8 cellular contexts compared by ENCODE assay signal in the genomic region with DNA sequence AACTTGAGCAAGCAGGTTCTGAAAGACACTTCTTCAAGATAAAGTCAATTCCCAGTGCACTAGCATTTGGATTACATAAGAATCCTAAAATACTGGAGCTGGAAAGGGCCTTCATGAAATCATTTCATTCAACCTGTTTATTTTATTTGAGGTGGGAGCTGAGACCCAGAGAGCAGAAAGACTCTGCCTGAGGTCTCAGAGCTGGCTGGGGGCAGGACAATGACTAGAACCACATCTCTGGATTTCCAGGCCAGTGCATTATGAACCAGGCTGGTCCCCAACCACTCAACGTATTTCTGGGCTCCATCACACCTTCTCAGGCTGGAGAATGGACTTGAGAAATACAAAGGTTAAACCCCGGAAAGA. TPM values are rescaled to one million over a fixed set of nuclear protein-coding genes. Genes with fewer than 3 reads are reported as not detected.
DNase-seq lines count a peak whose midpoint lies in the region; TF ChIP-seq lines count a peak whose summit lies in the region.

No MANE protein-coding gene starts in this region.

- no peaks in the 10 kb centered on the region for H3K27me3 Mint-ChIP-seq in T-helper 1 cell treated with Interleukin-12 subunit alpha and Interleukin-12 subunit beta and Interleukin-4 antibody, amounts not matched to agents 30 μg/mL and 1 μg/mL, for 36 hours (ENCODE audit: low read depth)
- H3K27me3 Mint-ChIP-seq in IgD-negative memory B cell: no peaks in the 10 kb centered on the region

- no peak for TF ChIP-seq EP300 in stomach (IDR thresholded peaks at IDR 0.05)

- peaks cover 58% of the 10 kb centered on the region for H3K4me1 Mint-ChIP-seq in T-helper 1 cell treated with Interleukin-12 subunit alpha and Interleukin-12 subunit beta and Interleukin-4 antibody, amounts not matched to agents 30 μg/mL and 1 μg/mL, for 36 hours (ENCODE audit: low read depth)
- H3K4me1 Mint-ChIP-seq in IgD-negative memory B cell: peaks cover 46 to 62% (median 55%) of the 10 kb centered on the region in 3 donors

- peaks cover 30% of the 10 kb centered on the region for H3K36me3 Mint-ChIP-seq in T-helper 1 cell treated with Interleukin-12 subunit alpha and Interleukin-12 subunit beta and Interleukin-4 antibody, amounts not matched to agents 30 μg/mL and 1 μg/mL, for 36 hours (ENCODE audit: low read depth)
- peaks cover 5% of the 10 kb centered on the region for H3K36me3 Mint-ChIP-seq in IgD-negative memory B cell

- H3K27me3 ChIP-seq in esophagus (ENCODE audit: control insufficient read depth in 1 of 2, insufficient read depth in 2 of 2, low read length in 2 of 2) (no peaks in the 10 kb centered on the region), stomach (no peaks in the 10 kb centered on the region)

- peak overlapping the region; percentile 7 for H3K4me3 Mint-ChIP-seq in T-helper 1 cell treated with Interleukin-12 subunit alpha and Interleukin-12 subunit beta and Interleukin-4 antibody, amounts not matched to agents 30 μg/mL and 1 μg/mL, for 36 hours
- H3K4me3 Mint-ChIP-seq in IgD-negative memory B cell: peak overlapping the region; percentile 30 to 82 (median 58)

- peaks cover 4% of the 10 kb centered on the region for H3K9me3 Mint-ChIP-seq in T-helper 1 cell treated with Interleukin-12 subunit alpha and Interleukin-12 subunit beta and Interleukin-4 antibody, amounts not matched to agents 30 μg/mL and 1 μg/mL, for 36 hours
- H3K9me3 Mint-ChIP-seq in IgD-negative memory B cell: no peaks in the 10 kb centered on the region

- intact Hi-C loops in stomach (cut with DNase I; ENCODE audit: low total_unique reads): no loop called here

- H3K4me3 ChIP-seq in esophagus (ENCODE audit: low read depth in 1 of 2, low read length in 2 of 2) (peak overlapping the region; percentile 4 to 34), stomach (no peak overlapping the region)

- WGBS in esophagus, 2 donors: 55 to 76% methylated on average over 2 of the region's 2 CpGs
- WGBS in stomach, 5 donors: 24 to 47% (median 42%) methylated on average over 2 of the region's 2 CpGs

- no peak for TF ChIP-seq CTCF in stomach (IDR thresholded peaks at IDR 0.05)

- peaks cover 0 to 13% of the 10 kb centered on the region in 2 donors for H3K36me3 ChIP-seq in esophagus (ENCODE audit: control insufficient read depth in 2 of 2, insufficient read depth in 2 of 2, low read length in 1 of 2)
- peaks cover 0 to 22% (median 7%) of the 10 kb centered on the region in 4 donors for H3K36me3 ChIP-seq in stomach

- H3K27ac Mint-ChIP-seq in T-helper 1 cell treated with Interleukin-12 subunit alpha and Interleukin-12 subunit beta and Interleukin-4 antibody, amounts not matched to agents 30 μg/mL and 1 μg/mL, for 36 hours: peak overlapping the region; percentile 88
- H3K27ac Mint-ChIP-seq in IgD-negative memory B cell: peak overlapping the region; percentile 80 to 97 (median 93)

- DNase-seq in T-helper 1 cell: no peak
- no peak for DNase-seq in stomach
- DNase-seq in NCI-H2171 (lab: John Stamatoyannopoulos, UW): no peak
- DNase-seq in NCI-H2029 treated with DMSO at 0.1 percent for 48 hours (lab: John Stamatoyannopoulos, UW): no peak
- DNase-seq in central memory CD4-positive, alpha-beta T cell: no peak

- H3K9me3 ChIP-seq in esophagus (ENCODE audit: control insufficient read depth in 2 of 2, insufficient read depth in 1 of 2, low read depth in 1 of 2, low read length in 1 of 2): no peaks in the 10 kb centered on the region
- H3K9me3 ChIP-seq in stomach: no peaks in the 10 kb centered on the region

- H3K4me1 ChIP-seq in esophagus (ENCODE audit: control insufficient read depth in 2 of 2, insufficient read depth in 2 of 2, low read length in 1 of 2) (peaks cover 9 to 23% of the 10 kb centered on the region in 2 donors), stomach (peaks cover 87 to 100% (median 95%) of the 10 kb centered on the region in 4 donors)

- TF ChIP-seq POLR2A in stomach (IDR thresholded peaks at IDR 0.05): no peak

- H3K27ac ChIP-seq in esophagus (ENCODE audit: low read depth in 2 of 2, low read length in 1 of 2) (peak overlapping the region; percentile 93 to 98), stomach (peak overlapping the region; percentile 85 to 100 (median 99))

RNA-seq across cellular contexts. Expression of a gene that starts 8.4 kb away (rescaled TPM):
- 243 TPM for polyA plus RNA-seq in IgD-negative memory B cell
- 100 to 1,000 TPM; 155 to 287 TPM for polyA plus RNA-seq in esophagus
- 100 to 1,000 TPM in 3 of 5 donors, 10 to 100 TPM in 2; 91.4 to 293 (median 109) TPM for total RNA-seq in stomach
- polyA plus RNA-seq in stomach: 100 to 1,000 TPM; 171 to 208 (median 181) TPM

Comparison
In these comparisons a context has a peak if more than half of its experiments do, and no peak if none do; other contexts are left out.
1. H3K4me3 ChIP-seq: peak in esophagus (2 of 2); none in stomach (0 of 4).